In genomic region chr21:45084881-45085536, GRCh38 we compare ENCODE assay signal across 1 cellular context.
TF ChIP-seq lines count a peak whose summit lies in the region.

No MANE protein-coding gene starts in this region.

TF ChIP-seq in GM23338, 12 proteins besides CTCF, POLR2A, EP300 and RAD21:
- TF ChIP-seq ZNF331 (CRISPR knock-in tag; IDR thresholded peaks at IDR 0.05; ENCODE audit: low read depth), result no peak
- TF ChIP-seq EZH2phosphoT487 (IDR thresholded peaks at IDR 0.05; ENCODE audit: unreplicated experiment), result no peak
- TF ChIP-seq POLR2AphosphoS5 (IDR thresholded peaks at IDR 0.05; ENCODE audit: low read depth), result no peak
- TF ChIP-seq NANOG (IDR thresholded peaks at IDR 0.05; ENCODE audit: borderline replicate concordance), result no peak
- TF ChIP-seq JUNB (IDR thresholded peaks at IDR 0.05; ENCODE audit: unreplicated experiment), result no peak
- TF ChIP-seq ZNF114 (CRISPR knock-in tag; IDR thresholded peaks at IDR 0.05), result no peak
- TF ChIP-seq STAT1 (IDR thresholded peaks at IDR 0.05; ENCODE audit: unreplicated experiment), result no peak
